9 cellular contexts compared by ENCODE assay signal in genomic region chr11:2891901-2892214, GRCh38. TPM values are rescaled to one million over a fixed set of nuclear protein-coding genes. Genes with fewer than 3 reads are reported as not detected.
DNase-seq lines count a peak whose midpoint lies in the region; ATAC-seq and TF ChIP-seq lines count a peak whose summit lies in the region.
"Had no signal": no experiment of that assay in that cellular context is flagged by ENCODE, and none has a peak within 500 bp of the region (broad histone marks: within the 10 kb centered on the region; RNA-seq: fewer than 3 reads in every experiment).

No MANE protein-coding gene starts in this region.

- H3K4me1 ChIP-seq in mesodermal cell (ENCODE audit: control insufficient read depth, insufficient read depth, low read length, poor library complexity, severe bottlenecking) (peaks cover 20% of the 10 kb centered on the region), uterus (peaks cover 15 to 17% of the 10 kb centered on the region in 2 donors)

- peak overlapping the region; percentile 80 for H3K27ac Mint-ChIP-seq in activated naive CD4-positive, alpha-beta T cell treated with anti-CD3 and anti-CD28 coated beads for 36 hours
- H3K27ac Mint-ChIP-seq in brain, result peak overlapping the region in 4 of 5 experiments; percentile 51 to 83 (median 76)

- no peak for ATAC-seq in GM19328 (IDR thresholded peaks at IDR 0.05; ENCODE audit: unreplicated experiment)

- H3K36me3 Mint-ChIP-seq in activated naive CD4-positive, alpha-beta T cell treated with anti-CD3 and anti-CD28 coated beads for 36 hours (ENCODE audit: low read depth), result no peaks in the 10 kb centered on the region
- H3K36me3 Mint-ChIP-seq in brain, result no peaks in the 10 kb centered on the region

- CTCF ChIA-PET in activated naive CD4-positive, alpha-beta T cell treated with anti-CD3 and anti-CD28 coated beads for 36 hours (lab: Charles Lee), result interaction anchor here (0.5 to 11.3 kb wide), 11 partner anchors 9 to 590 kb away, joined by 3 to 280 read pairs (median 5); partner anchors contain the start of genes C11orf21, PHLDA2 and TSPAN32

- DNase-seq in activated naive CD4-positive, alpha-beta T cell treated with anti-CD3 and anti-CD28 coated beads for 36 hours, result no peak
- no peak for DNase-seq in activated naive CD4-positive, alpha-beta T cell treated with Interleukin-2 at 50 U/mL for 16 hours
- peak; percentile 75 to 76 for DNase-seq in uterus
- no peak for DNase-seq in effector CD8-positive, alpha-beta T cell (lab: John Stamatoyannopoulos, UW)
- no peak for DNase-seq in NCI-H146 (lab: John Stamatoyannopoulos, UW)

- H3K4me3 Mint-ChIP-seq in activated naive CD4-positive, alpha-beta T cell treated with anti-CD3 and anti-CD28 coated beads for 36 hours, result peak overlapping the region; percentile 84
- peak overlapping the region; percentile 57 to 72 (median 62) for H3K4me3 Mint-ChIP-seq in brain

- no peaks in the 10 kb centered on the region for H3K9me3 Mint-ChIP-seq in activated naive CD4-positive, alpha-beta T cell treated with anti-CD3 and anti-CD28 coated beads for 36 hours
- peaks cover 0 to 3% (median 0%) of the 10 kb centered on the region in 5 experiments for H3K9me3 Mint-ChIP-seq in brain

- H3K4me3 ChIP-seq in mesodermal cell (ENCODE audit: extremely low read depth, insufficient read depth, low read length, poor library complexity, severe bottlenecking), result no peak overlapping the region
- H3K4me3 ChIP-seq in uterus, result peak overlapping the region; percentile 31 to 32

- peak in 1 of 2 donors; percentile 32 for TF ChIP-seq POLR2A in uterus (IDR thresholded peaks at IDR 0.05)

- peaks cover 16% of the 10 kb centered on the region for H3K4me1 Mint-ChIP-seq in activated naive CD4-positive, alpha-beta T cell treated with anti-CD3 and anti-CD28 coated beads for 36 hours (ENCODE audit: low read depth)
- peaks cover 28% of the 10 kb centered on the region for H3K4me1 Mint-ChIP-seq in brain

- H3K27me3 Mint-ChIP-seq in activated naive CD4-positive, alpha-beta T cell treated with anti-CD3 and anti-CD28 coated beads for 36 hours (ENCODE audit: low read depth), result no peaks in the 10 kb centered on the region
- H3K27me3 Mint-ChIP-seq in brain, result peaks cover 8% of the 10 kb centered on the region

- H3K36me3 ChIP-seq in mesodermal cell (ENCODE audit: control insufficient read depth, insufficient read depth, low read length) (no peaks in the 10 kb centered on the region), uterus (no peaks in the 10 kb centered on the region)
- H3K36me3 ChIP-seq: cardiac muscle cell had no signal

- TF ChIP-seq CTCF in brain (conservative IDR thresholded peaks at IDR 0.05), result no peak
- no peak for TF ChIP-seq CTCF in uterus (IDR thresholded peaks at IDR 0.05)

- H3K9me3 ChIP-seq in mesodermal cell (ENCODE audit: control insufficient read depth, low read length) (no peaks in the 10 kb centered on the region), uterus (no peaks in the 10 kb centered on the region)

- no peaks in the 10 kb centered on the region for H3K27me3 ChIP-seq in uterus
- H3K27me3 ChIP-seq: cardiac muscle cell had no signal

- intact Hi-C loops in activated naive CD4-positive, alpha-beta T cell treated with anti-CD3 and anti-CD28 coated beads for 36 hours (cut with micrococcal nuclease), result loop anchor here (1.0 to 2.0 kb wide), 6 partner anchors 10 to 492 kb away; partner anchors contain the start of gene TSSC4
- intact Hi-C loops in uterus (cut with DNase I; ENCODE audit: low total_unique reads), result loop anchor here (2.0 to 10.0 kb wide), 2 partner anchors 359 to 467 kb away; no protein-coding TSS in a partner anchor

- 30 to 48% methylated on average over 6 of the region's 8 CpGs for WGBS in mesodermal cell (ENCODE audit: insufficient coverage in 2 of 2), 2 experiments

- peak overlapping the region; percentile 74 for H3K27ac ChIP-seq in mesodermal cell (ENCODE audit: low read depth, low read length, severe bottlenecking)
- H3K27ac ChIP-seq in uterus, result peak overlapping the region; percentile 90
- H3K27ac ChIP-seq: cardiac muscle cell had no signal

RNA-seq across cellular contexts. Expression of gene CDKN1C, which starts 6.3 kb away (rescaled TPM):
- under 1 TPM; 0.17 to 0.26 TPM for total RNA-seq in activated naive CD4-positive, alpha-beta T cell treated with anti-CD3 and anti-CD28 coated beads for 36 hours
- polyA plus RNA-seq in brain (ENCODE audit: insufficient read depth, low read depth, low replicate concordance), result 323 TPM
- 126 TPM for polyA plus RNA-seq in mesodermal cell (2013, experiment 1 of 2)
- 129 TPM for polyA plus RNA-seq in mesodermal cell (2013, experiment 2 of 2)
- total RNA-seq in uterus, result 100 to 1,000 TPM in 1 of 4 donors, 10 to 100 TPM in 3; 42.0 to 213 (median 71.7) TPM

RNA-seq across cellular contexts. Expression of gene PHLDA2, which starts 37.4 kb away (rescaled TPM):
- 1 to 10 TPM; 2.8 to 3.6 TPM for total RNA-seq in activated naive CD4-positive, alpha-beta T cell treated with anti-CD3 and anti-CD28 coated beads for 36 hours
- polyA plus RNA-seq in brain (ENCODE audit: insufficient read depth, low read depth, low replicate concordance), result 10.6 TPM
- polyA plus RNA-seq in mesodermal cell (2013, experiment 1 of 2), result 66.5 TPM
- polyA plus RNA-seq in mesodermal cell (2013, experiment 2 of 2), result 50.0 TPM
- 1 to 10 TPM in 1 of 4 donors, not detected in 3; 5.2 TPM for total RNA-seq in uterus

Comparison
In these comparisons a context has a peak if more than half of its experiments do, and no peak if none do; other contexts are left out.
1. DNase-seq: peak in uterus (2 of 2); none in activated naive CD4-positive, alpha-beta T cell treated with anti-CD3 and anti-CD28 coated beads for 36 hours (single experiment), activated naive CD4-positive, alpha-beta T cell treated with Interleukin-2 at 50 U/mL for 16 hours (single experiment), effector CD8-positive, alpha-beta T cell (single experiment) and NCI-H146 (single experiment).
2. RNA of gene CDKN1C, which starts 6.3 kb away (total RNA-seq): 42.0 to 213 TPM in uterus; 0.17 to 0.26 TPM in activated naive CD4-positive, alpha-beta T cell treated with anti-CD3 and anti-CD28 coated beads for 36 hours; every median in the first group is over 10 times any median in the second.